ENCODE assay signal across 10 cellular contexts in the genomic region with DNA sequence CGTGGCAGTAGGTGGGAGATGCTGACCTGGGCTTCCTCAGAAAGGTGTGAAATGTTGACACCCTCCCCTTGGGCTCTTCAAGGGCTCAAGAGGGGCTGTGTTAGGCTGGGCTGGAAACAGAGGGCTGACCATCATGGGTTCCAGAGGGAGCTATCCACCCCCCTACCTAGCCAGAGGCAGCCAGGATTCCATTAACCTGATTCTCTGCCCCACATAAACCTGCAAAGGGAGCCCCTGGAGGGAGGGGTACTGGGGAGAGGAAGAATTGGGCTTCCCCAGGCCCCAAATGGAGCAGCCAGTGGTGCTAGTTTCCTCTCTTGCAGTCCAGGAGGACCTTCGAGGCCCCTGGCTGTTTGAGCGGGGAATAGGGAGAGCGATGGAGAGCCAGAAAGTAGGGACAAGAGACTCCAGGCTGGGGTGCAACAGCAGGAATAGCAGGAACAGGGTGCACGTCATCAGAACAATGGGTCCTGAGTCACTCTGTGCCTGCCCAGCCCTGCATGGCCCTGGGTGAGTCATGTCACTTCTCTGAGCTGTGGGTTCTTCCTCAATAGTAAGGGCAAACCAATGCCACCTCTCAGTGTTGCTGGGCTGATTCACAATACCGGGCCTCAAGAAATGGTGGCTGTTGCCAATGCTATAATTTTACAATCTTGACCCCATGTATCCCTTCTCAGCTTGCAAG.
DNase-seq lines count a peak whose midpoint lies in the region; ATAC-seq and TF ChIP-seq lines count a peak whose summit lies in the region.
"Had no signal": no experiment of that assay in that cellular context is flagged by ENCODE, and none has a peak within 500 bp of the region (broad histone marks: within the 10 kb centered on the region; RNA-seq: fewer than 3 reads in every experiment).

No MANE protein-coding gene starts in this region.

- H2AK9ac ChIP-seq in IMR-90 (replicated peaks; ENCODE audit: low read depth, low read length, poor library complexity), result peak overlapping the region; percentile 77

- intact Hi-C loops in IMR-90 (cut with micrococcal nuclease), result no loop called here

- no peak overlapping the region; a peak in 1 of 4 replicates for H4K8ac ChIP-seq in IMR-90 (ENCODE audit: low read depth in 2 of 2, low read length in 2 of 2)

- no peaks in the 10 kb centered on the region for H3K9me3 ChIP-seq in IMR-90 (ENCODE audit: control insufficient read depth, insufficient read depth, low read length)
- no peaks in the 10 kb centered on the region for H3K9me3 ChIP-seq in BE2C

- peak overlapping the region; percentile 22 for H2AK5ac ChIP-seq in IMR-90 (ENCODE audit: low read depth, low read length)

- H3K36me3 ChIP-seq in IMR-90 (ENCODE audit: control insufficient read depth, insufficient read depth, low read length) (no peaks in the 10 kb centered on the region; the same call in 1 of the 2 replicates), brain microvascular endothelial cell (replicated peaks) (no peaks in the 10 kb centered on the region), BE2C (no peaks in the 10 kb centered on the region)

- 37% methylated on average over 3 of the region's 6 CpGs; no CpG with 5 or more reads in 1 of the 2 experiments for WGBS in IMR-90 (ENCODE audit: extremely low coverage in 2 of 2, insufficient read length in 1 of 2), 2 experiments

- H2AFZ ChIP-seq in IMR-90 (replicated peaks; ENCODE audit: low read length, poor library complexity), result peak overlapping the region; percentile 67

- no TSS peak for BruUV-seq in IMR-90 (replicated peaks; lab: Mats Ljungman, UMichigan)

- no peaks in the 10 kb centered on the region for H3K27me3 Mint-ChIP-seq in mesothelial cell of epicardium (ENCODE audit: low read depth)

- H3K18ac ChIP-seq in IMR-90 (ENCODE audit: low read depth, low read length), result no peak overlapping the region

- ATAC-seq in IMR-90 (ENCODE audit: low read depth) (peak; percentile 83), GM21576 (IDR thresholded peaks at IDR 0.05; ENCODE audit: unreplicated experiment) (no peak)

- H3K27ac Mint-ChIP-seq in mesothelial cell of epicardium, result peak overlapping the region; percentile 34
- H3K27ac Mint-ChIP-seq: T-helper 1 cell treated with Interleukin-12 subunit alpha and Interleukin-12 subunit beta and Interleukin-4 antibody, amounts not matched to agents 30 μg/mL and 1 μg/mL, for 36 hours had no signal

- no peak overlapping the region for H3K4me3 Mint-ChIP-seq in mesothelial cell of epicardium
- H3K4me3 Mint-ChIP-seq: T-helper 1 cell treated with Interleukin-12 subunit alpha and Interleukin-12 subunit beta and Interleukin-4 antibody, amounts not matched to agents 30 μg/mL and 1 μg/mL, for 36 hours had no signal

- dilution Hi-C loops in IMR-90 (cut with HindIII; ENCODE audit: low sequenced_read_pairs, unreplicated experiment), result no loop called here

- H3K79me1 ChIP-seq in IMR-90 (ENCODE audit: low read depth in 1 of 2, low read length in 2 of 2), result peaks cover 7 to 73% of the 10 kb centered on the region in 2 experiments; a peak in 2 of 4 replicates

- in situ Hi-C loops in IMR-90 (cut with MboI; ENCODE audit: low sequenced_read_pairs), result no loop called here
- in situ Hi-C loops in brain microvascular endothelial cell (cut with HindIII; ENCODE audit: low pct_ligation_motif_present, low sequenced_read_pairs), result no loop called here
- in situ Hi-C loops in KBM-7 (cut with MboI; ENCODE audit: low pct_unique_long_range_greater_than_20kb, low sequenced_read_pairs), result no loop called here

- H4K91ac ChIP-seq in IMR-90 (ENCODE audit: insufficient read depth, low read depth, low read length), result no peak overlapping the region; the same call in 1 of the 2 replicates

- CTCF ChIA-PET in IMR-90 (lab: Yijun Ruan, JAX), result no interaction called here

- peak overlapping the region; percentile 70; the same call in 1 of the 2 replicates for H2BK120ac ChIP-seq in IMR-90 (ENCODE audit: low read depth, low read length)

- H2BK20ac ChIP-seq in IMR-90 (ENCODE audit: low read depth, low read length), result peak overlapping the region; percentile 41

- DNase-seq in AG20443 (ENCODE audit: low spot score) (peak; percentile 92), IMR-90 (peak; percentile 93), brain microvascular endothelial cell (peak; percentile 91), mesothelial cell of epicardium (ENCODE audit: low spot score in 2 of 2, unreplicated experiment in 2 of 2) (no peak), BE2C (no peak), DMS 273 treated with DMSO at 0.1 percent for 48 hours (lab: John Stamatoyannopoulos, UW) (no peak), KBM-7 (no peak)

- no peak overlapping the region for H3K9ac ChIP-seq in IMR-90 (ENCODE audit: low read depth, low read length)

- peaks cover 2% of the 10 kb centered on the region for H3K36me3 Mint-ChIP-seq in mesothelial cell of epicardium

- no peak overlapping the region for H3K56ac ChIP-seq in IMR-90 (ENCODE audit: extremely low read depth, insufficient read depth, low read length)

- H3K27me3 ChIP-seq in IMR-90 (ENCODE audit: control insufficient read depth, insufficient read depth, low read length) (no peaks in the 10 kb centered on the region), brain microvascular endothelial cell (replicated peaks) (no peaks in the 10 kb centered on the region), BE2C (no peaks in the 10 kb centered on the region)

- H4K5ac ChIP-seq in IMR-90 (ENCODE audit: low read depth, low read length), result no peak overlapping the region

- POLR2A ChIA-PET in IMR-90 (lab: Charles Lee; ENCODE audit: unreplicated experiment), result no interaction called here

- TF ChIP-seq CTCF in IMR-90 (conservative IDR thresholded peaks at IDR 0.05; ENCODE audit: low read depth, low read length) (no peak), brain microvascular endothelial cell (IDR thresholded peaks at IDR 0.05; ENCODE audit: low read depth, low read length, missing control alignments) (no peak), mesothelial cell of epicardium (IDR thresholded peaks at IDR 0.05; ENCODE audit: unreplicated experiment) (no peak), BE2C (IDR thresholded peaks at IDR 0.05; ENCODE audit: low read depth, low read length) (no peak)

- peak overlapping the region; percentile 41 for H3K4ac ChIP-seq in IMR-90 (ENCODE audit: low read depth, low read length)

- TF ChIP-seq POLR2A in IMR-90 (IDR thresholded peaks at IDR 0.05; ENCODE audit: low read depth, low read length), result no peak

- peaks cover 77% of the 10 kb centered on the region for H3K4me1 Mint-ChIP-seq in mesothelial cell of epicardium

- H3K27ac ChIP-seq in IMR-90 (ENCODE audit: insufficient read depth, low read length), result no peak overlapping the region
- peak overlapping the region; percentile 74 for H3K27ac ChIP-seq in brain microvascular endothelial cell
- H3K27ac ChIP-seq: coronary artery had no signal

- no peak overlapping the region for H2BK15ac ChIP-seq in IMR-90 (ENCODE audit: low read depth, low read length)

- TF ChIP-seq RAD21 in IMR-90 (IDR thresholded peaks at IDR 0.05; ENCODE audit: low read length), result no peak

- peaks cover 20% of the 10 kb centered on the region; the same call in 1 of the 2 replicates for H4K20me1 ChIP-seq in IMR-90 (ENCODE audit: insufficient read depth, low read length)

- peak overlapping the region; percentile 39 for H2BK5ac ChIP-seq in IMR-90 (ENCODE audit: low read depth, low read length, poor library complexity, severe bottlenecking)

- H3K4me3 ChIP-seq in IMR-90 (ENCODE audit: insufficient read depth, low read depth, low read length) (no peak overlapping the region), brain microvascular endothelial cell (ENCODE audit: low read depth, low read length) (no peak overlapping the region), BE2C (ENCODE audit: low read depth, low read length) (no peak overlapping the region)
- H3K4me3 ChIP-seq: coronary artery had no signal

- H3K9me1 ChIP-seq in IMR-90 (ENCODE audit: insufficient read depth, low read length), result peaks cover 35% of the 10 kb centered on the region

- peak overlapping the region; percentile 64 for H3K14ac ChIP-seq in IMR-90 (replicated peaks; ENCODE audit: low read depth, low read length)

- no peaks in the 10 kb centered on the region for H3K9me3 Mint-ChIP-seq in mesothelial cell of epicardium
- H3K9me3 Mint-ChIP-seq: T-helper 1 cell treated with Interleukin-12 subunit alpha and Interleukin-12 subunit beta and Interleukin-4 antibody, amounts not matched to agents 30 μg/mL and 1 μg/mL, for 36 hours had no signal

- H3K23ac ChIP-seq in IMR-90 (ENCODE audit: low read depth, low read length), result no peak overlapping the region; the same call in 1 of the 2 replicates

- H3K4me1 ChIP-seq in IMR-90 (ENCODE audit: control insufficient read depth, insufficient read depth, low read length) (peaks cover 23% of the 10 kb centered on the region), BE2C (peaks cover 4% of the 10 kb centered on the region; the same call in 1 of the 2 replicates)

- peak overlapping the region; percentile 24; the same call in 1 of the 2 replicates for H3K4me2 ChIP-seq in IMR-90 (ENCODE audit: low read depth, low read length)

TF ChIP-seq in IMR-90, 13 proteins besides CTCF, POLR2A, EP300 and RAD21 (continues in another document):
- TF ChIP-seq, protein P1, sequence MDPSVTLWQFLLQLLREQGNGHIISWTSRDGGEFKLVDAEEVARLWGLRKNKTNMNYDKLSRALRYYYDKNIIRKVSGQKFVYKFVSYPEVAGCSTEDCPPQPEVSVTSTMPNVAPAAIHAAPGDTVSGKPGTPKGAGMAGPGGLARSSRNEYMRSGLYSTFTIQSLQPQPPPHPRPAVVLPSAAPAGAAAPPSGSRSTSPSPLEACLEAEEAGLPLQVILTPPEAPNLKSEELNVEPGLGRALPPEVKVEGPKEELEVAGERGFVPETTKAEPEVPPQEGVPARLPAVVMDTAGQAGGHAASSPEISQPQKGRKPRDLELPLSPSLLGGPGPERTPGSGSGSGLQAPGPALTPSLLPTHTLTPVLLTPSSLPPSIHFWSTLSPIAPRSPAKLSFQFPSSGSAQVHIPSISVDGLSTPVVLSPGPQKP (IDR thresholded peaks at IDR 0.05; ENCODE audit: borderline replicate concordance, low read depth, low read length), result no peak
- TF ChIP-seq SMC3 (IDR thresholded peaks at IDR 0.05; ENCODE audit: low read depth, low read length) (peak; percentile 9; the same call in 1 of the 2 replicates), RCOR1 (IDR thresholded peaks at IDR 0.05; ENCODE audit: insufficient replicate concordance, low read length) (peak; percentile 48), NFE2L2 (IDR thresholded peaks at IDR 0.05; ENCODE audit: low read depth, low read length) (peak; percentile 51; the same call in 1 of the 2 replicates), FOS (IDR thresholded peaks at IDR 0.05; ENCODE audit: low read depth, low read length) (peak; percentile 95), MAFK (IDR thresholded peaks at IDR 0.05; ENCODE audit: low read depth, low read length) (no peak), CEBPB (IDR thresholded peaks at IDR 0.05; ENCODE audit: low read depth, low read length) (peak; percentile 69), CHD1 (IDR thresholded peaks at IDR 0.05; ENCODE audit: low read depth, low read length) (0 out of 2 replicates have a peak, but pooled peaks have one; percentile 38), MAZ (IDR thresholded peaks at IDR 0.05; ENCODE audit: borderline replicate concordance, low read depth, low read length) (0 out of 2 replicates have a peak, but pooled peaks have one; percentile 25), RFX5 (IDR thresholded peaks at IDR 0.05; ENCODE audit: low read depth, low read length) (no peak)

Comparison
In these comparisons a context has a peak if more than half of its experiments do, and no peak if none do; other contexts are left out.
1. DNase-seq: peak in AG20443 (single experiment), IMR-90 (single experiment) and brain microvascular endothelial cell (single experiment); none in mesothelial cell of epicardium (0 of 2), BE2C (single experiment), DMS 273 treated with DMSO at 0.1 percent for 48 hours (single experiment) and KBM-7 (single experiment).